Comparison of ENCODE assay signal across 20 cellular contexts in the genomic region with DNA sequence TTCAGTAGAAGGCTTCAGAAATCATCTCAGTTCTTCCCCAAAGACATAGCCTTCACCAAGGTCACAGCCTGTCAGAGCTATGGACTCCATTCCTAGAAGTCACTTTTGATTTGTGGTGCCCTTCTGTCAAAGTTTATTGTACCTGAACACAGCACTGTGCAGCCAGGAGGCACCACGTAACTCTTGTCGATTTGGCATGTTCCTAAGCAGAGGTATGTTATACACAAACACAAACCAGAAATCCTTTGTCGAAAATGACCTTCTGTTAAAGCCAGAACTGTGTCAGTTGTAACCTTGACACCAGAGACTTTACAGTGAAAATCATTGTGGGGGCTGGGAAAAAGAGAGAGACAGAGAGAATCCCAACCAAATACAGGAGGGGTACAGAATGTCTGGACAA.
"Had no signal": no experiment of that assay in that cellular context is flagged by ENCODE, and none has a peak within 500 bp of the region (broad histone marks: within the 10 kb centered on the region; RNA-seq: fewer than 3 reads in every experiment).

No MANE protein-coding gene starts in this region.

- DNase-seq: colonic mucosa; cortex of kidney; effector CD8-positive, alpha-beta T cell; effector memory CD8-positive, alpha-beta T cell; endodermal cell; foreskin keratinocyte; heart left ventricle; hypothalamus; immature natural killer cell; islet precursor cell; kidney; kidney glomerular epithelial cell; left colon; left lung; lower lobe of right lung; mesenchymal stem cell; naive thymus-derived CD4-positive, alpha-beta T cell had no signal

- H3K4me3 ChIP-seq: colonic mucosa, esophagus muscularis mucosa, gastroesophageal sphincter, heart left ventricle, hepatocyte, left lung, lower lobe of right lung had no signal

- H3K4me1 ChIP-seq: colonic mucosa, esophagus muscularis mucosa, gastroesophageal sphincter, lower lobe of right lung had no signal

- H3K9me3 ChIP-seq: colonic mucosa, esophagus muscularis mucosa, gastroesophageal sphincter, heart left ventricle, left lung, lower lobe of right lung had no signal

- H3K36me3 ChIP-seq: colonic mucosa, esophagus muscularis mucosa, gastroesophageal sphincter, heart left ventricle, left lung, lower lobe of right lung had no signal

- H3K27me3 ChIP-seq: colonic mucosa, esophagus muscularis mucosa, foreskin keratinocyte, gastroesophageal sphincter, heart left ventricle, hepatocyte, left lung had no signal

- H3K27ac ChIP-seq: colonic mucosa, esophagus muscularis mucosa, foreskin keratinocyte, gastroesophageal sphincter, hepatocyte, left lung, lower lobe of right lung had no signal

- ATAC-seq: effector memory CD8-positive, alpha-beta T cell; foreskin keratinocyte; gastroesophageal sphincter; left colon; left lung; lower lobe of right lung; naive thymus-derived CD4-positive, alpha-beta T cell had no signal
